Comparison of ENCODE assay signal across 8 cellular contexts in genomic region chr19:17747205-17748098, GRCh38. TPM values are rescaled to one million over a fixed set of nuclear protein-coding genes. Genes with fewer than 3 reads are reported as not detected.
DNase-seq lines count a peak whose midpoint lies in the region; ATAC-seq and TF ChIP-seq lines count a peak whose summit lies in the region.

No MANE protein-coding gene starts in this region.

- H3K9me3 Mint-ChIP-seq in activated T-cell treated with anti-CD3 and anti-CD28 coated beads, Interleukin-2, amount 50 U/mL, for 4 hours, result no peaks in the 10 kb centered on the region

- H4K20me1 ChIP-seq in PC-9 (ENCODE audit: insufficient read depth), result no peaks in the 10 kb centered on the region

- H2AFZ ChIP-seq in PC-9, result 0 out of 2 replicates have a peak overlapping the region, but pooled peaks have one; percentile 67

- H3K36me3 Mint-ChIP-seq in activated T-cell treated with anti-CD3 and anti-CD28 coated beads, Interleukin-2, amount 50 U/mL, for 4 hours (ENCODE audit: insufficient read depth), result no peaks in the 10 kb centered on the region

- CTCF ChIA-PET in PC-9 (lab: Charles Lee), result no interaction called here

- peak overlapping the region; percentile 92 for H3K4me3 Mint-ChIP-seq in activated T-cell treated with anti-CD3 and anti-CD28 coated beads, Interleukin-2, amount 50 U/mL, for 4 hours

- no peaks in the 10 kb centered on the region for H3K9me2 ChIP-seq in PC-9 (ENCODE audit: insufficient read depth)

- peak; percentile 51 for ATAC-seq in GM21717 (IDR thresholded peaks at IDR 0.05; ENCODE audit: unreplicated experiment)
- peak; percentile 93 to 96 for ATAC-seq in activated T-cell treated with anti-CD3 and anti-CD28 coated beads, Interleukin-2, amount 50 U/mL, for 4 hours

- peaks cover 12% of the 10 kb centered on the region for H3F3A ChIP-seq in PC-9 (ENCODE audit: insufficient read depth, low read depth)

- peaks cover 47% of the 10 kb centered on the region for H3K4me1 Mint-ChIP-seq in activated T-cell treated with anti-CD3 and anti-CD28 coated beads, Interleukin-2, amount 50 U/mL, for 4 hours (ENCODE audit: low read depth)

- TF ChIP-seq EP300 in esophagus muscularis mucosa (IDR thresholded peaks at IDR 0.05), result no peak

- TF ChIP-seq CTCF in PC-9 (conservative IDR thresholded peaks at IDR 0.05) (no peak), esophagus muscularis mucosa (IDR thresholded peaks at IDR 0.05) (peak in 1 of 3 experiments; percentile 28)

- peak; percentile 90 for DNase-seq in DMS153 (lab: John Stamatoyannopoulos, UW)
- peak; percentile 81 for DNase-seq in KG1 (lab: John Stamatoyannopoulos, UW)
- DNase-seq in PC-9, result peak; percentile 87 to 93
- peak; percentile 93 for DNase-seq in activated T-cell treated with anti-CD3 and anti-CD28 coated beads, Interleukin-2, amount 50 U/mL, for 4 hours
- peak; percentile 97 for DNase-seq in esophagus muscularis mucosa (ENCODE audit: extremely low spot score)
- DNase-seq in stimulated activated CD8-positive, alpha-beta memory T cell treated with anti-CD3 and anti-CD28 coated beads, Interleukin-7, amount 100 ng/mL, for 1 hour (ENCODE audit: low read depth in 2 of 2), result peak; percentile 86 to 87

- H3K27me3 Mint-ChIP-seq in activated T-cell treated with anti-CD3 and anti-CD28 coated beads, Interleukin-2, amount 50 U/mL, for 4 hours (ENCODE audit: low read depth), result no peaks in the 10 kb centered on the region

- WGBS in esophagus muscularis mucosa, result 15% methylated on average over 26 of the region's 75 CpGs

- H3K4me3 ChIP-seq in PC-9, result peak overlapping the region; percentile 58
- peak overlapping the region; percentile 50 to 64 (median 54) for H3K4me3 ChIP-seq in esophagus muscularis mucosa
- peak overlapping the region; percentile 26 to 69 for H3K4me3 ChIP-seq in muscle layer of duodenum (ENCODE audit: low read depth in 1 of 2, low read length in 2 of 2)

- peak overlapping the region; percentile 92 for H3K4me2 ChIP-seq in PC-9

- H3K27me3 ChIP-seq in PC-9 (ENCODE audit: insufficient read depth, low read depth), result no peaks in the 10 kb centered on the region
- no peaks in the 10 kb centered on the region for H3K27me3 ChIP-seq in esophagus muscularis mucosa
- H3K27me3 ChIP-seq in muscle layer of duodenum (ENCODE audit: low read depth, low read length), result no peaks in the 10 kb centered on the region

- no peak overlapping the region for H3K27ac ChIP-seq in PC-9
- H3K27ac ChIP-seq in esophagus muscularis mucosa (replicated peaks in 1 of 4), result no peak overlapping the region
- no peak overlapping the region for H3K27ac ChIP-seq in muscle layer of duodenum (ENCODE audit: low read length)

- POLR2A ChIA-PET in PC-9 (lab: Charles Lee; ENCODE audit: unreplicated experiment), result interaction anchor here (0.6 kb wide), 2 partner anchors 83 to 107 kb away, joined by 3 to 5 read pairs; no protein-coding TSS in a partner anchor

- intact Hi-C loops in PC-9 (cut with micrococcal nuclease; ENCODE audit: unreplicated experiment) (no loop called here), esophagus muscularis mucosa (cut with DNase I) (no loop called here)

- no peaks in the 10 kb centered on the region for H3K9me3 ChIP-seq in PC-9 (ENCODE audit: insufficient read depth, low read depth)
- no peaks in the 10 kb centered on the region for H3K9me3 ChIP-seq in esophagus muscularis mucosa
- no peaks in the 10 kb centered on the region for H3K9me3 ChIP-seq in muscle layer of duodenum (ENCODE audit: control insufficient read depth in 1 of 2, low read length in 2 of 2)

- no peak for TF ChIP-seq POLR2A in esophagus muscularis mucosa (IDR thresholded peaks at IDR 0.05; ENCODE audit: low read depth)

- H3K36me3 ChIP-seq in PC-9 (ENCODE audit: low read depth) (no peaks in the 10 kb centered on the region), esophagus muscularis mucosa (no peaks in the 10 kb centered on the region), muscle layer of duodenum (ENCODE audit: control insufficient read depth in 1 of 2, insufficient read depth in 2 of 2, low read length in 2 of 2) (no peaks in the 10 kb centered on the region)

- H3K79me2 ChIP-seq in PC-9 (ENCODE audit: low read depth), result no peaks in the 10 kb centered on the region

- H3K4me1 ChIP-seq in PC-9 (replicated peaks; ENCODE audit: insufficient read depth), result peaks cover 5% of the 10 kb centered on the region; the same call in 1 of the 2 replicates
- H3K4me1 ChIP-seq in esophagus muscularis mucosa, result peaks cover 11 to 19% (median 15%) of the 10 kb centered on the region in 4 donors
- H3K4me1 ChIP-seq in muscle layer of duodenum (ENCODE audit: control insufficient read depth in 1 of 2, insufficient read depth in 2 of 2, low read length in 2 of 2), result peaks cover 3 to 20% of the 10 kb centered on the region in 2 donors

- no TSS peak for BruUV-seq in PC-9 (replicated peaks; lab: Mats Ljungman, UMichigan)

RNA-seq across cellular contexts. Expression of gene FCHO1, which starts 3.8 kb away (rescaled TPM):
- total RNA-seq in PC-9 (2021), result 34.8 and 36.5 TPM in 2 replicates
- 10 to 100 TPM; 53.0 to 60.4 (median 56.2) TPM for total RNA-seq in activated T-cell treated with anti-CD3 and anti-CD28 coated beads, Interleukin-2, amount 50 U/mL, for 4 hours
- total RNA-seq in esophagus muscularis mucosa, result 1 to 10 TPM; 1.6 to 2.9 (median 1.9) TPM

RNA-seq across cellular contexts. Expression of gene MAP1S, which starts 28.2 kb away (rescaled TPM):
- 74.6 and 86.9 TPM in 2 replicates for total RNA-seq in PC-9 (2021)
- 10 to 100 TPM; 75.7 to 81.4 (median 79.3) TPM for total RNA-seq in activated T-cell treated with anti-CD3 and anti-CD28 coated beads, Interleukin-2, amount 50 U/mL, for 4 hours
- 10 to 100 TPM; 24.1 to 50.9 (median 35.9) TPM for total RNA-seq in esophagus muscularis mucosa

RNA-seq across cellular contexts. Expression of gene B3GNT3, which starts 47.5 kb away (rescaled TPM):
- total RNA-seq in PC-9 (2021), result 47.7 and 65.9 TPM in 2 replicates
- under 1 TPM; 0.38 to 0.52 (median 0.45) TPM for total RNA-seq in activated T-cell treated with anti-CD3 and anti-CD28 coated beads, Interleukin-2, amount 50 U/mL, for 4 hours
- under 1 TPM; 0.33 to 0.84 (median 0.62) TPM for total RNA-seq in esophagus muscularis mucosa

RNA-seq across cellular contexts. Expression of gene UNC13A, which starts 59.3 kb away (rescaled TPM):
- total RNA-seq in PC-9 (2021), result 0.17 and 0.20 TPM in 2 replicates
- total RNA-seq in activated T-cell treated with anti-CD3 and anti-CD28 coated beads, Interleukin-2, amount 50 U/mL, for 4 hours, result under 1 TPM in 2 of 3 donors, not detected in 1; 0.08 to 0.15 TPM
- total RNA-seq in esophagus muscularis mucosa, result under 1 TPM; under 0.01 to 0.23 (median 0.18) TPM

Comparison
In these comparisons a context has a peak if more than half of its experiments do, and no peak if none do; other contexts are left out.
1. RNA of gene B3GNT3, which starts 47.5 kb away (total RNA-seq): 47.7 to 65.9 TPM in PC-9; 0.33 to 0.84 TPM in esophagus muscularis mucosa and 0.38 to 0.52 TPM in activated T-cell treated with anti-CD3 and anti-CD28 coated beads, Interleukin-2, amount 50 U/mL, for 4 hours; every median in the first group is over 10 times any median in the second.
2. Peak in every context shown above with its lines, with median percentiles within 50 percentile points of each other: DNase-seq and H3K4me3 ChIP-seq.